Comparison of ENCODE assay signal across 8 cellular contexts in the genomic region with DNA sequence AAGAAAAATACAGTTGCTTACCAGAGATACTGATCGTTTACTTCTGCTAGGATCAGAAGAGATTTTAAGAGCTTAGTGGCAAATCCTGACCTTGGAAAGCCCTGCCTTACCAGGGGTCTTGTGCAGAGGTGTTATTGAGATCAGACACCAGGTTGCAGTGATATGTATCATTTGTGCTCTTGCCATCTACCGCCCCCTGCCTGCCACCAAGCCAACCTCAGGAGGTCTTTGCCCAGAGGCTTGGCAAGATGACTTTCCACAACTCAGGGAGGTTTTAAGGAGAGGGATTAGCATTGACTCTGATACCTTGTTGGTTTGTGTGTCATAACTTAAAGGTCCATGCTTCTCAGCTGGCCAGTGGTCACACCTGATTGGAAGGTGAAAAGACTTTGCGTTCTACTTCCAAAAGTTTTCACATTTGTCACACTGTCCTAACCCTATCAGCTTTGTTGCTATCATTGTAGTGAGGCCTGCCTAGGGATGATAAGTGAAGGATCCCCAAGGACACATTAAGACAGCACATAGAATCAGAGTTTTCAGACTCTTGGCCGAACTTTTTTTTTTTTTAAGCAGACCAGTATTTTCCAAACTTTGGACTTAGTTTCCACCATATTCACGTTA. TPM values are rescaled to one million over a fixed set of nuclear protein-coding genes. Genes with fewer than 3 reads are reported as not detected.
DNase-seq lines count a peak whose midpoint lies in the region; ATAC-seq, FAIRE-seq and TF ChIP-seq lines count a peak whose summit lies in the region.

No MANE protein-coding gene starts in this region.

- DNase-seq in COLO668 (lab: John Stamatoyannopoulos, UW; ENCODE audit: unreplicated experiment): peak; percentile 63
- DNase-seq in GM20000 (ENCODE audit: low spot score): peak; percentile 54
- peak; percentile 60 to 78 for DNase-seq in Kasumi-1 (lab: John Stamatoyannopoulos, UW)
- DNase-seq in WERI-Rb-1: peak; percentile 91
- peak; percentile 63 for DNase-seq in bronchial epithelial cell (ENCODE audit: low read depth)
- peak; percentile 68 for DNase-seq in lower lobe of right lung
- DNase-seq in stimulated activated CD8-positive, alpha-beta memory T cell treated with anti-CD3 and anti-CD28 coated beads, Interleukin-7, amount 100 ng/mL, for 24 hours (ENCODE audit: low read depth): peak; percentile 27
- DNase-seq in NCI-H2196 (lab: John Stamatoyannopoulos, UW; ENCODE audit: unreplicated experiment): no peak

- TF ChIP-seq CTCF in GM20000 (IDR thresholded peaks at IDR 0.05; ENCODE audit: extremely low read depth, missing control alignments) (peak; percentile 66), WERI-Rb-1 (IDR thresholded peaks at IDR 0.05; ENCODE audit: low read depth, low read length) (peak; percentile 85), bronchial epithelial cell (IDR thresholded peaks at IDR 0.05; ENCODE audit: insufficient read depth, low read length, severe bottlenecking) (peak; percentile 85), lower lobe of right lung (IDR thresholded peaks at IDR 0.05) (peak; percentile 78)

- H3K9me3 ChIP-seq in WERI-Rb-1 (ENCODE audit: severe bottlenecking): no peaks in the 10 kb centered on the region
- H3K9me3 ChIP-seq in lower lobe of right lung: no peaks in the 10 kb centered on the region

- intact Hi-C loops in lower lobe of right lung (cut with DNase I): no loop called here

- H3K4me1 ChIP-seq in lower lobe of right lung: peaks cover 41% of the 10 kb centered on the region

- no peaks in the 10 kb centered on the region for H3K36me3 ChIP-seq in WERI-Rb-1
- H3K36me3 ChIP-seq in bronchial epithelial cell (ENCODE audit: control insufficient read depth, insufficient read depth, low read length): no peaks in the 10 kb centered on the region
- no peaks in the 10 kb centered on the region for H3K36me3 ChIP-seq in lower lobe of right lung

- H3K4me3 ChIP-seq in WERI-Rb-1 (ENCODE audit: low read depth, low read length) (no peak overlapping the region), bronchial epithelial cell (ENCODE audit: low read depth, low read length) (no peak overlapping the region), lower lobe of right lung (no peak overlapping the region)

- H3K27ac ChIP-seq in WERI-Rb-1 (no peak overlapping the region), lower lobe of right lung (no peak overlapping the region)

- ATAC-seq in lower lobe of right lung: peak; percentile 81 to 89

- FAIRE-seq in bronchial epithelial cell (lab: Jason Lieb, UNC): no peak

- H3K27me3 ChIP-seq in WERI-Rb-1 (ENCODE audit: insufficient read depth, low read depth, severe bottlenecking) (no peaks in the 10 kb centered on the region), bronchial epithelial cell (ENCODE audit: control insufficient read depth, insufficient read depth, low read length) (no peaks in the 10 kb centered on the region), lower lobe of right lung (ENCODE audit: low read depth) (no peaks in the 10 kb centered on the region)

RNA-seq across cellular contexts. Expression of a gene that starts 46.2 kb away (rescaled TPM):
- total RNA-seq in bronchial epithelial cell (48.7 and 66.2 TPM in 2 replicates), lower lobe of right lung (61.7 TPM)
